In the genomic region with DNA sequence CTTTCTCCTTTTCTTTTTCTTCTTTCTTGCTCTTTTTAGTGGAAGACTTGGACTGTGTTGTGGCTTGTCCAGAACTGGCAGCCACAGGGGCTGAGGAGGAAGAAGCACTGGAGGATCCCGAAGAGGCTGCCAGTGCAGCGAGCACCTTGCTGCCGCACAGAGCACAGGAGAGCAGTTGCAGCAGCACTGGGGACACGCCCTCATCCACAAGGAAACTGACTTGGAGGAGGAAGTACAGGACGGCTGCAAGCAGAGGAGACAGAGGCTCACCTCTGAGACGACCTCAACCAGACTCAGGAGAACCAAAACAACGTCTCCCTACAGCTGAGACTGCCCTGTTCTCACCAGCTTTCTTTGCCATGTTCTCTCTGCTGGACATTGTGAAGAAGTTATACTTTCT, we compare ENCODE assay signal across 26 cellular contexts.
A peak's percentile ranks its signal among the peaks of the same experiment; 100 is the strongest.
DNase-seq lines count a peak whose midpoint lies in the region; ATAC-seq and TF ChIP-seq lines count a peak whose summit lies in the region.
"Had no signal": no experiment of that assay in that cellular context is flagged by ENCODE, and none has a peak within 500 bp of the region (broad histone marks: within the 10 kb centered on the region; RNA-seq: fewer than 3 reads in every experiment).

No MANE protein-coding gene starts in this region.

- WGBS in endodermal cell (ENCODE audit: insufficient coverage in 1 of 2, insufficient read length in 1 of 2), 2 experiments, result 93% methylated on average over 4 to 7 of the region's 7 CpGs

- no peak overlapping the region for H3K4me3 ChIP-seq in endodermal cell (ENCODE audit: low read length)
- no peak overlapping the region for H3K4me3 ChIP-seq in naive thymus-derived CD4-positive, alpha-beta T cell (ENCODE audit: low read length)
- H3K4me3 ChIP-seq: gastrocnemius medialis, hepatocyte, left ventricle myocardium inferior, neural progenitor cell, tibial nerve had no signal

- H3K27me3 ChIP-seq in endodermal cell (ENCODE audit: control insufficient read depth, insufficient read depth, low read length, poor library complexity, severe bottlenecking), result no peaks in the 10 kb centered on the region
- H3K27me3 ChIP-seq in naive thymus-derived CD4-positive, alpha-beta T cell (ENCODE audit: control insufficient read depth in 2 of 2, insufficient read depth in 2 of 2, low read length in 2 of 2), result no peaks in the 10 kb centered on the region
- H3K27me3 ChIP-seq: brain microvascular endothelial cell, gastrocnemius medialis, hepatocyte, neural progenitor cell, tibial nerve had no signal

- H3K27ac Mint-ChIP-seq in activated naive CD8-positive, alpha-beta T cell, result peak overlapping the region; percentile 24
- no peak overlapping the region for H3K27ac Mint-ChIP-seq in activated naive CD8-positive, alpha-beta T cell treated with anti-CD3 and anti-CD28 coated beads for 36 hours
- H3K27ac Mint-ChIP-seq in endodermal cell, result no peak overlapping the region
- H3K27ac Mint-ChIP-seq in natural killer cell treated with Interleukin-12 subunit alpha and Interleukin-12 subunit beta and Interleukin-15 and Interleukin-18, amount 100 ng/mL, for 72 hours, result peak overlapping the region; percentile 17 to 34
- peak overlapping the region in 3 of 9 donors; percentile 38 to 58 (median 55) for H3K27ac Mint-ChIP-seq in naive thymus-derived CD4-positive, alpha-beta T cell
- H3K27ac Mint-ChIP-seq: activated T-helper 2 cell treated with anti-CD3 and anti-CD28 coated beads, Interferon-gamma antibody, Interleukin-2, Interleukin-4, amounts not matched to agents 10 μg/mL and 5 μg/mL and 100 μg/mL, durations not matched to agents 14 hours and 24 hours and 36 hours; mesothelial cell of epicardium; neural progenitor cell; progenitor cell of endocrine pancreas had no signal

- H3K36me3 Mint-ChIP-seq in activated naive CD8-positive, alpha-beta T cell, result peaks cover 36% of the 10 kb centered on the region
- H3K36me3 Mint-ChIP-seq in activated naive CD8-positive, alpha-beta T cell treated with anti-CD3 and anti-CD28 coated beads for 36 hours, result peaks cover 45% of the 10 kb centered on the region
- peaks cover 93% of the 10 kb centered on the region for H3K36me3 Mint-ChIP-seq in endodermal cell (ENCODE audit: low read depth)
- H3K36me3 Mint-ChIP-seq in natural killer cell treated with Interleukin-12 subunit alpha and Interleukin-12 subunit beta and Interleukin-15 and Interleukin-18, amount 100 ng/mL, for 72 hours, result peaks cover 54% of the 10 kb centered on the region
- H3K36me3 Mint-ChIP-seq in naive thymus-derived CD4-positive, alpha-beta T cell, result peaks cover 35 to 82% (median 59%) of the 10 kb centered on the region in 5 donors

- intact Hi-C loops in naive thymus-derived CD4-positive, alpha-beta T cell (cut with micrococcal nuclease), result loop anchor here in 1 of 2 donors (5.0 kb wide), 1 partner anchor 121 kb away; no protein-coding TSS in a partner anchor

- H3K9ac ChIP-seq in endodermal cell (ENCODE audit: extremely low read depth, low read length, poor library complexity, severe bottlenecking), result no peak overlapping the region
- H3K9ac ChIP-seq: neural progenitor cell had no signal

- DNase-seq in activated naive CD8-positive, alpha-beta T cell treated with anti-CD3 and anti-CD28 coated beads for 36 hours, result no peak
- DNase-seq in endodermal cell, result peak; percentile 18
- DNase-seq in natural killer cell treated with Interleukin-12 subunit alpha and Interleukin-12 subunit beta and Interleukin-15 and Interleukin-18, amount 100 ng/mL, for 72 hours (ENCODE audit: low spot score), result no peak
- no peak for DNase-seq in naive thymus-derived CD4-positive, alpha-beta T cell
- no peak for DNase-seq in DMS79 treated with DMSO at 0.1 percent for 48 hours (lab: John Stamatoyannopoulos, UW)
- DNase-seq: activated CD4-positive, alpha-beta T cell treated with anti-CD3 and anti-CD28 coated beads for 48 hours; brain microvascular endothelial cell; effector CD8-positive, alpha-beta T cell; gastrocnemius medialis; left ventricle myocardium inferior; NCI-H1092; NCI-H1930; NCI-H2227 treated with DMSO at 0.1 percent for 48 hours; NCI-H69; RPMI8226; stimulated activated naive CD8-positive, alpha-beta T cell treated with anti-CD3 and anti-CD28 coated beads, Interleukin-15, amount 100 ng/mL, for 72 hours had no signal

- POLR2A ChIA-PET in naive thymus-derived CD4-positive, alpha-beta T cell (lab: Charles Lee), result no interaction called here

- H3K9me3 ChIP-seq in endodermal cell (ENCODE audit: control insufficient read depth, low read length), result no peaks in the 10 kb centered on the region
- H3K9me3 ChIP-seq in naive thymus-derived CD4-positive, alpha-beta T cell (ENCODE audit: control insufficient read depth in 2 of 3, low read length in 3 of 3), result no peaks in the 10 kb centered on the region
- H3K9me3 ChIP-seq: gastrocnemius medialis, left ventricle myocardium inferior, tibial nerve had no signal

- no peak overlapping the region for H3K4me3 Mint-ChIP-seq in activated naive CD8-positive, alpha-beta T cell
- no peak overlapping the region for H3K4me3 Mint-ChIP-seq in activated naive CD8-positive, alpha-beta T cell treated with anti-CD3 and anti-CD28 coated beads for 36 hours
- no peak overlapping the region for H3K4me3 Mint-ChIP-seq in endodermal cell
- no peak overlapping the region for H3K4me3 Mint-ChIP-seq in natural killer cell treated with Interleukin-12 subunit alpha and Interleukin-12 subunit beta and Interleukin-15 and Interleukin-18, amount 100 ng/mL, for 72 hours
- H3K4me3 Mint-ChIP-seq in naive thymus-derived CD4-positive, alpha-beta T cell, result no peak overlapping the region
- H3K4me3 Mint-ChIP-seq: mesothelial cell of epicardium; neural progenitor cell; stimulated activated naive CD8-positive, alpha-beta T cell treated with anti-CD3 and anti-CD28 coated beads, Interleukin-15, amount 100 ng/mL, for 72 hours had no signal

- no peaks in the 10 kb centered on the region for H3K9me3 Mint-ChIP-seq in activated naive CD8-positive, alpha-beta T cell (ENCODE audit: low read depth)
- no peaks in the 10 kb centered on the region for H3K9me3 Mint-ChIP-seq in activated naive CD8-positive, alpha-beta T cell treated with anti-CD3 and anti-CD28 coated beads for 36 hours
- H3K9me3 Mint-ChIP-seq in endodermal cell, result no peaks in the 10 kb centered on the region
- no peaks in the 10 kb centered on the region for H3K9me3 Mint-ChIP-seq in natural killer cell treated with Interleukin-12 subunit alpha and Interleukin-12 subunit beta and Interleukin-15 and Interleukin-18, amount 100 ng/mL, for 72 hours
- H3K9me3 Mint-ChIP-seq in naive thymus-derived CD4-positive, alpha-beta T cell, result no peaks in the 10 kb centered on the region
- H3K9me3 Mint-ChIP-seq: activated T-helper 2 cell treated with anti-CD3 and anti-CD28 coated beads, Interferon-gamma antibody, Interleukin-2, Interleukin-4, amounts not matched to agents 10 μg/mL and 5 μg/mL and 100 μg/mL, durations not matched to agents 14 hours and 24 hours and 36 hours; mesothelial cell of epicardium; neural progenitor cell; stimulated activated naive CD8-positive, alpha-beta T cell treated with anti-CD3 and anti-CD28 coated beads, Interleukin-15, amount 100 ng/mL, for 72 hours had no signal

- ATAC-seq in natural killer cell treated with Interleukin-12 subunit alpha and Interleukin-12 subunit beta and Interleukin-15 and Interleukin-18, amount 100 ng/mL, for 72 hours, result no peak
- ATAC-seq in GM18519 (IDR thresholded peaks at IDR 0.05; ENCODE audit: low FRiP score, unreplicated experiment) (no peak), GM21381 (IDR thresholded peaks at IDR 0.05; ENCODE audit: unreplicated experiment) (no peak)
- ATAC-seq in naive thymus-derived CD4-positive, alpha-beta T cell, result no peak
- ATAC-seq: gastrocnemius medialis; sciatic nerve; stimulated activated naive CD8-positive, alpha-beta T cell treated with anti-CD3 and anti-CD28 coated beads, Interleukin-15, amount 100 ng/mL, for 72 hours had no signal

- CTCF ChIA-PET in naive thymus-derived CD4-positive, alpha-beta T cell (lab: Charles Lee), result interaction anchor here (0.6 to 1.2 kb wide), 2 partner anchors 15 to 19 kb away, joined by 3 read pairs; no protein-coding TSS in a partner anchor

- H3K27ac ChIP-seq in endodermal cell (ENCODE audit: low read depth, low read length), result no peak overlapping the region
- no peak overlapping the region for H3K27ac ChIP-seq in naive thymus-derived CD4-positive, alpha-beta T cell (ENCODE audit: low read depth, low read length)
- H3K27ac ChIP-seq: brain microvascular endothelial cell, gastrocnemius medialis, hepatocyte, left ventricle myocardium inferior, neural progenitor cell had no signal

- H3K4me1 ChIP-seq in endodermal cell (ENCODE audit: control insufficient read depth, insufficient read depth, low read length), result no peaks in the 10 kb centered on the region
- H3K4me1 ChIP-seq in naive thymus-derived CD4-positive, alpha-beta T cell (ENCODE audit: control insufficient read depth in 2 of 2, insufficient read depth in 2 of 2, low read length in 2 of 2), result peaks cover 12 to 22% of the 10 kb centered on the region in 2 donors
- H3K4me1 ChIP-seq: gastrocnemius medialis, neural progenitor cell, tibial nerve had no signal

- peaks cover 98% of the 10 kb centered on the region for H3K36me3 ChIP-seq in endodermal cell (ENCODE audit: control insufficient read depth, insufficient read depth, low read length)
- H3K36me3 ChIP-seq in naive thymus-derived CD4-positive, alpha-beta T cell (ENCODE audit: control insufficient read depth in 2 of 3, insufficient read depth in 3 of 3, low read length in 3 of 3), result peaks cover 53 to 98% (median 60%) of the 10 kb centered on the region in 3 experiments

- TF ChIP-seq CTCF in endodermal cell (conservative IDR thresholded peaks at IDR 0.05), result no peak

- peaks cover 23% of the 10 kb centered on the region for H3K4me1 Mint-ChIP-seq in activated naive CD8-positive, alpha-beta T cell (ENCODE audit: low read depth)
- H3K4me1 Mint-ChIP-seq in activated naive CD8-positive, alpha-beta T cell treated with anti-CD3 and anti-CD28 coated beads for 36 hours, result peaks cover 18% of the 10 kb centered on the region
- no peaks in the 10 kb centered on the region for H3K4me1 Mint-ChIP-seq in endodermal cell
- H3K4me1 Mint-ChIP-seq in natural killer cell treated with Interleukin-12 subunit alpha and Interleukin-12 subunit beta and Interleukin-15 and Interleukin-18, amount 100 ng/mL, for 72 hours (ENCODE audit: low read depth in 2 of 2), result peaks cover 20 to 22% of the 10 kb centered on the region in 2 donors
- H3K4me1 Mint-ChIP-seq in naive thymus-derived CD4-positive, alpha-beta T cell, result peaks cover 0 to 35% (median 24%) of the 10 kb centered on the region in 7 donors
- H3K4me1 Mint-ChIP-seq: mesothelial cell of epicardium, neural progenitor cell had no signal

- no peaks in the 10 kb centered on the region for H3K27me3 Mint-ChIP-seq in activated naive CD8-positive, alpha-beta T cell
- H3K27me3 Mint-ChIP-seq in activated naive CD8-positive, alpha-beta T cell treated with anti-CD3 and anti-CD28 coated beads for 36 hours, result no peaks in the 10 kb centered on the region
- H3K27me3 Mint-ChIP-seq in endodermal cell (ENCODE audit: insufficient read depth), result no peaks in the 10 kb centered on the region
- H3K27me3 Mint-ChIP-seq in natural killer cell treated with Interleukin-12 subunit alpha and Interleukin-12 subunit beta and Interleukin-15 and Interleukin-18, amount 100 ng/mL, for 72 hours, result no peaks in the 10 kb centered on the region
- no peaks in the 10 kb centered on the region for H3K27me3 Mint-ChIP-seq in naive thymus-derived CD4-positive, alpha-beta T cell
- H3K27me3 Mint-ChIP-seq: progenitor cell of endocrine pancreas; stimulated activated naive CD8-positive, alpha-beta T cell treated with anti-CD3 and anti-CD28 coated beads, Interleukin-15, amount 100 ng/mL, for 72 hours had no signal

Comparison
In these comparisons a context has a peak if more than half of its experiments do, and no peak if none do; other contexts are left out.
1. H3K27ac Mint-ChIP-seq: peak in activated naive CD8-positive, alpha-beta T cell (single experiment) and natural killer cell treated with Interleukin-12 subunit alpha and Interleukin-12 subunit beta and Interleukin-15 and Interleukin-18, amount 100 ng/mL, for 72 hours (2 of 2); none in activated naive CD8-positive, alpha-beta T cell treated with anti-CD3 and anti-CD28 coated beads for 36 hours (single experiment) and endodermal cell (single experiment).